ENCODE assay signal across 9 cellular contexts in the genomic region with DNA sequence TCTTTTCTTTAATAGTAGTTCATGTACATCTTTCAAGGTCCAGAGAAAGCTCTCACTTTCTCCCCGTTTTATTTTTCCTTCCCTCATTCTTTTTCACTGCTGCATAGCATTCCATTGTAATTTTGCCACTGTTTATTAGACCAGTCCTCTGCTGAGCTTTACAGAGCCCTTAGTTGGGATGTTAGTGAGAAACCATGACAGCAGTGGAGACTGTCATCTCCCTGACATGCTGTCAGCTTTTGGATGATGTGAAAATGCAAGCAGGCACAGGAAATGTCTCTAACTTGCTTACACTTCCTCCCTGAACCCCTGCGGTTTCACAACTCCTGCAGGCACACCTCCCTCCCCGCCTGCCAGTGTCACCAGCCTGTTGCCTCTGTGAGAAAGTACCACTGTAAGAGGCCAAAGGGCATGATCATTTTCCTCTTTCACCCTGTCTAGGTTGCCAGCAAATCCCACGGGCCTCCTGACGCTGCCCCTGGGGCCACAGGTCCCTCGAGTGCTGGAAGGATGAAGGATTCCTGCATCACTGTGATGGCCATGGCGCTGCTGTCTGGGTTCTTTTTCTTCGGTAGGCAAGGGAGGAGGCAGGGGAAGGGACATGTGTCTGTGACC. TPM values are rescaled to one million over a fixed set of nuclear protein-coding genes. Genes with fewer than 3 reads are reported as not detected.
DNase-seq lines count a peak whose midpoint lies in the region; ATAC-seq and TF ChIP-seq lines count a peak whose summit lies in the region.
"Had no signal": no experiment of that assay in that cellular context is flagged by ENCODE, and none has a peak within 500 bp of the region (broad histone marks: within the 10 kb centered on the region; RNA-seq: fewer than 3 reads in every experiment).

ITGAL (plus strand) TSS at position 415 of the 615 bp plus-strand sequence; CDS start at position 511, 96 bp downstream.

- TF ChIP-seq CTCF in mesothelial cell of epicardium (IDR thresholded peaks at IDR 0.05; ENCODE audit: unreplicated experiment): no peak

- ATAC-seq in GM18867 (IDR thresholded peaks at IDR 0.05; ENCODE audit: unreplicated experiment): peak; percentile 50
- ATAC-seq in HG03196 (IDR thresholded peaks at IDR 0.05; ENCODE audit: unreplicated experiment): peak; percentile 57
- ATAC-seq in activated CD4-positive, CD25-positive, alpha-beta regulatory T cell treated with anti-CD3 and anti-CD28 coated beads, Interleukin-2, amount 50 U/mL, for 24 hours: peak; percentile 59

- peaks cover 1% of the 10 kb centered on the region for H3K27me3 Mint-ChIP-seq in mesothelial cell of epicardium (ENCODE audit: low read depth)

- no peaks in the 10 kb centered on the region for H3K9me3 Mint-ChIP-seq in mesothelial cell of epicardium

- peaks cover 4% of the 10 kb centered on the region for H3K4me1 Mint-ChIP-seq in mesothelial cell of epicardium

- no peaks in the 10 kb centered on the region for H3K36me3 Mint-ChIP-seq in mesothelial cell of epicardium

- no peak within 1 kb of the TSS for H3K4me3 Mint-ChIP-seq in mesothelial cell of epicardium

- H3K27ac Mint-ChIP-seq in mesothelial cell of epicardium: no peak within 1 kb of the TSS

- peak; percentile 48 for DNase-seq in effector CD8-positive, alpha-beta T cell (lab: John Stamatoyannopoulos, UW)
- peak; percentile 77 to 82 for DNase-seq in stimulated activated CD4-positive, alpha-beta T cell treated with anti-CD3 and anti-CD28 coated beads, Interleukin-15, amount 100 ng/mL, for 48 hours (ENCODE audit: low read depth in 2 of 2)
- DNase-seq in mesothelial cell of epicardium (ENCODE audit: low spot score in 2 of 2, unreplicated experiment in 2 of 2) (no peak), NCI-H774 (lab: John Stamatoyannopoulos, UW) (no peak), NCI-H1092 (lab: John Stamatoyannopoulos, UW) (no peak)

RNA-seq across cellular contexts. Expression of gene ITGAL, which starts in this region (rescaled TPM):
- 0.45 TPM in 1 of 3 replicates, not detected in the others for total RNA-seq in mesothelial cell of epicardium
- total RNA-seq: HT1080 had no signal

Comparison
In these comparisons a context has a peak if more than half of its experiments do, and no peak if none do; other contexts are left out.
1. DNase-seq: peak in effector CD8-positive, alpha-beta T cell (single experiment) and stimulated activated CD4-positive, alpha-beta T cell treated with anti-CD3 and anti-CD28 coated beads, Interleukin-15, amount 100 ng/mL, for 48 hours (2 of 2); none in mesothelial cell of epicardium (0 of 2), NCI-H774 (single experiment) and NCI-H1092 (single experiment).
2. Peak in every context shown above with its lines, with median percentiles within 50 percentile points of each other: ATAC-seq.